ENCODE assay signal across 21 cellular contexts in genomic region chr2:169670215-169670651, GRCh38. TPM values are rescaled to one million over a fixed set of nuclear protein-coding genes. Genes with fewer than 3 reads are reported as not detected.
DNase-seq lines count a peak whose midpoint lies in the region; ATAC-seq, FAIRE-seq and TF ChIP-seq lines count a peak whose summit lies in the region.
"Had no signal": no experiment of that assay in that cellular context is flagged by ENCODE, and none has a peak within 500 bp of the region (broad histone marks: within the 10 kb centered on the region; RNA-seq: fewer than 3 reads in every experiment).

No MANE protein-coding gene starts in this region.

- BruUV-seq in HepG2 (replicated peaks; lab: Mats Ljungman, UMichigan) (no TSS peak), IMR-90 (replicated peaks; lab: Mats Ljungman, UMichigan) (no TSS peak)

- no peak for TF ChIP-seq POLR2A in HepG2 (IDR thresholded peaks at IDR 0.05; ENCODE audit: insufficient read depth in 1 of 2, low read depth in 2 of 2, low read length in 2 of 2)
- TF ChIP-seq POLR2A in right lobe of liver (IDR thresholded peaks at IDR 0.05), result no peak
- no peak for TF ChIP-seq POLR2A in IMR-90 (IDR thresholded peaks at IDR 0.05; ENCODE audit: low read depth, low read length)

- H3F3A ChIP-seq in GM23338 (replicated peaks; ENCODE audit: low read depth), result no peaks in the 10 kb centered on the region

- no peak overlapping the region for H2BK5ac ChIP-seq in IMR-90 (ENCODE audit: low read depth, low read length, poor library complexity, severe bottlenecking)

- CTCF ChIA-PET in HepG2 (lab: Yijun Ruan, JAX; ENCODE audit: low intra/inter-chr PET ratio, low total read pairs), result no interaction called here
- CTCF ChIA-PET in IMR-90 (lab: Yijun Ruan, JAX), result no interaction called here

- ATAC-seq in HepG2, result peak; percentile 37; the same call in 2 of the 3 replicates
- no peak for ATAC-seq in right lobe of liver
- ATAC-seq in IMR-90 (ENCODE audit: low read depth), result no peak; the same call in 1 of the 2 replicates
- no peak for ATAC-seq in HG03025 (IDR thresholded peaks at IDR 0.05; ENCODE audit: low FRiP score, unreplicated experiment)
- ATAC-seq in GM23338, result no peak
- ATAC-seq: A549, gastroesophageal sphincter had no signal

- H3K56ac ChIP-seq in IMR-90 (ENCODE audit: extremely low read depth, insufficient read depth, low read length), result no peak overlapping the region

- intact Hi-C loops in HepG2 (cut with micrococcal nuclease; ENCODE audit: unreplicated experiment) (no loop called here), right lobe of liver (cut with DNase I) (no loop called here), IMR-90 (cut with micrococcal nuclease) (no loop called here)

- H4K8ac ChIP-seq in IMR-90 (ENCODE audit: low read depth in 2 of 2, low read length in 2 of 2), result no peak overlapping the region

- H3K9me2 ChIP-seq in GM23338 (ENCODE audit: insufficient read depth), result no peaks in the 10 kb centered on the region

- H4K20me1 ChIP-seq in HepG2 (ENCODE audit: insufficient read depth, low read length) (no peaks in the 10 kb centered on the region), IMR-90 (ENCODE audit: insufficient read depth, low read length) (no peaks in the 10 kb centered on the region), GM23338 (replicated peaks; ENCODE audit: insufficient read depth) (no peaks in the 10 kb centered on the region)

- H2BK120ac ChIP-seq in IMR-90 (ENCODE audit: low read depth, low read length), result no peak overlapping the region

- H3K4me2 ChIP-seq in HepG2 (ENCODE audit: low read depth, low read length) (no peak overlapping the region), IMR-90 (ENCODE audit: low read depth, low read length) (no peak overlapping the region), GM23338 (no peak overlapping the region)
- H3K4me2 ChIP-seq: A549, KMS-11 had no signal

- no peak for FAIRE-seq in HepG2 (lab: Jason Lieb, UNC)
- no peak for FAIRE-seq in bronchial epithelial cell (lab: Jason Lieb, UNC)
- FAIRE-seq: A549 had no signal

- no peak overlapping the region for H3K18ac ChIP-seq in IMR-90 (ENCODE audit: low read depth, low read length)

- H3K9ac ChIP-seq in HepG2 (ENCODE audit: insufficient read depth, low read depth, low read length), result no peak overlapping the region
- no peak overlapping the region for H3K9ac ChIP-seq in IMR-90 (ENCODE audit: low read depth, low read length)
- H3K9ac ChIP-seq: KMS-11 had no signal

- no peaks in the 10 kb centered on the region for H3K27me3 Mint-ChIP-seq in GM23338 (ENCODE audit: insufficient read depth, low read depth, poor library complexity)
- H3K27me3 Mint-ChIP-seq: brain had no signal

- dilution Hi-C loops in IMR-90 (cut with HindIII; ENCODE audit: low sequenced_read_pairs, unreplicated experiment), result no loop called here

- no peaks in the 10 kb centered on the region for H3K9me3 Mint-ChIP-seq in GM23338
- H3K9me3 Mint-ChIP-seq: brain, nephron had no signal

- no peak overlapping the region for H2AFZ ChIP-seq in HepG2 (ENCODE audit: low read length)
- H2AFZ ChIP-seq in IMR-90 (replicated peaks; ENCODE audit: low read length, poor library complexity), result no peak overlapping the region
- no peak overlapping the region for H2AFZ ChIP-seq in GM23338

- DNase-seq in HepG2 (ENCODE audit: low spot score), result peak; percentile 38
- DNase-seq in right lobe of liver, result no peak
- peak; percentile 18 for DNase-seq in IMR-90
- DNase-seq in bronchial epithelial cell (ENCODE audit: low read depth), result peak; percentile 32
- DNase-seq in cortex of kidney (lab: John Stamatoyannopoulos, UW), result no peak
- DNase-seq in NCI-H146 (lab: John Stamatoyannopoulos, UW), result no peak
- no peak for DNase-seq in GM23338 (ENCODE audit: low spot score)
- DNase-seq: activated naive CD4-positive, alpha-beta T cell treated with Interleukin-2 at 50 U/mL for 16 hours; effector CD8-positive, alpha-beta T cell; GDM1; NCI-H1436; NCI-H446 treated with DMSO at 0.1 percent for 48 hours had no signal

- H3K23ac ChIP-seq in IMR-90 (ENCODE audit: low read depth, low read length), result no peak overlapping the region

- H3K36me3 ChIP-seq in HepG2 (replicated peaks in 1 of 2; ENCODE audit: control insufficient read depth in 1 of 2, insufficient read depth in 2 of 2, low read length in 2 of 2) (no peaks in the 10 kb centered on the region), right lobe of liver (no peaks in the 10 kb centered on the region), IMR-90 (ENCODE audit: control insufficient read depth, insufficient read depth, low read length) (no peaks in the 10 kb centered on the region), bronchial epithelial cell (ENCODE audit: control insufficient read depth, insufficient read depth, low read length) (no peaks in the 10 kb centered on the region), GM23338 (ENCODE audit: insufficient read depth) (no peaks in the 10 kb centered on the region)
- H3K36me3 ChIP-seq: gastroesophageal sphincter, thoracic aorta had no signal

- no peak overlapping the region for H4K5ac ChIP-seq in IMR-90 (ENCODE audit: low read depth, low read length)

- no peak overlapping the region for H2BK20ac ChIP-seq in IMR-90 (ENCODE audit: low read depth, low read length)

- H3K9me1 ChIP-seq in IMR-90 (ENCODE audit: insufficient read depth, low read length), result no peaks in the 10 kb centered on the region

- no peak overlapping the region for H4K91ac ChIP-seq in IMR-90 (ENCODE audit: insufficient read depth, low read depth, low read length)

- no peaks in the 10 kb centered on the region for H3K9me3 ChIP-seq in HepG2 (ENCODE audit: low read length)
- no peaks in the 10 kb centered on the region for H3K9me3 ChIP-seq in right lobe of liver
- no peaks in the 10 kb centered on the region for H3K9me3 ChIP-seq in IMR-90 (ENCODE audit: control insufficient read depth, insufficient read depth, low read length)
- H3K9me3 ChIP-seq: A549, gastroesophageal sphincter, thoracic aorta had no signal

- no peak overlapping the region for H2BK15ac ChIP-seq in IMR-90 (ENCODE audit: low read depth, low read length)

- no peak overlapping the region for H2AK9ac ChIP-seq in IMR-90 (replicated peaks; ENCODE audit: low read depth, low read length, poor library complexity)

- H3K79me2 ChIP-seq in HepG2 (ENCODE audit: insufficient read depth, low read length) (no peaks in the 10 kb centered on the region), GM23338 (replicated peaks; ENCODE audit: insufficient read depth) (no peaks in the 10 kb centered on the region)

- H3K4ac ChIP-seq in IMR-90 (ENCODE audit: low read depth, low read length), result no peak overlapping the region

- WGBS in HepG2 (ENCODE audit: low lambda C conversion rate), result 19% methylated on average over 2 of the region's 2 CpGs
- WGBS in right lobe of liver (ENCODE audit: insufficient coverage, low coverage, low lambda C conversion rate, missing lambda C conversion rate), result 91% methylated on average over 2 of the region's 2 CpGs
- WGBS in IMR-90 (ENCODE audit: extremely low coverage in 2 of 2, insufficient read length in 1 of 2), 2 experiments, result no CpG with 5 or more reads among the region's 2 CpGs

- in situ Hi-C loops in HepG2 (cut with HindIII; ENCODE audit: extremely low pct_ligation_motif_present, low pct_unique_long_range_greater_than_20kb), result loop anchor here (10.0 kb wide), 1 partner anchor 145 kb away; no protein-coding TSS in a partner anchor
- in situ Hi-C loops in IMR-90 (cut with MboI; ENCODE audit: low sequenced_read_pairs), result no loop called here

- H2AK5ac ChIP-seq in IMR-90 (ENCODE audit: low read depth, low read length), result no peak overlapping the region

- no peak overlapping the region for H3K27ac Mint-ChIP-seq in GM23338
- H3K27ac Mint-ChIP-seq: brain, nephron had no signal

- no peak overlapping the region for H3K4me3 Mint-ChIP-seq in GM23338
- H3K4me3 Mint-ChIP-seq: brain, nephron had no signal

- no peak for TF ChIP-seq CTCF in HepG2 (CRISPR knock-in tag; IDR thresholded peaks at IDR 0.05)
- TF ChIP-seq CTCF in right lobe of liver (IDR thresholded peaks at IDR 0.05), result no peak
- no peak for TF ChIP-seq CTCF in IMR-90 (conservative IDR thresholded peaks at IDR 0.05; ENCODE audit: low read depth, low read length)
- no peak for TF ChIP-seq CTCF in bronchial epithelial cell (IDR thresholded peaks at IDR 0.05; ENCODE audit: insufficient read depth, low read length, severe bottlenecking)
- no peak for TF ChIP-seq CTCF in GM23338 (conservative IDR thresholded peaks at IDR 0.05; ENCODE audit: low read depth in 2 of 2)

- no peak overlapping the region for H3K14ac ChIP-seq in IMR-90 (replicated peaks; ENCODE audit: low read depth, low read length)

- H3K4me3 ChIP-seq in HepG2 (replicated peaks in 1 of 3; ENCODE audit: insufficient read depth in 1 of 3, low read depth in 2 of 3, low read length in 3 of 3), result no peak overlapping the region
- H3K4me3 ChIP-seq in right lobe of liver, result no peak overlapping the region
- no peak overlapping the region for H3K4me3 ChIP-seq in IMR-90 (ENCODE audit: insufficient read depth, low read depth, low read length)
- H3K4me3 ChIP-seq in bronchial epithelial cell (ENCODE audit: low read depth, low read length), result no peak overlapping the region
- no peak overlapping the region for H3K4me3 ChIP-seq in GM23338
- H3K4me3 ChIP-seq: A549, gastroesophageal sphincter, lung, SK-N-MC, thoracic aorta had no signal

- no peaks in the 10 kb centered on the region for H3K27me3 ChIP-seq in HepG2 (ENCODE audit: control insufficient read depth in 1 of 2, insufficient read depth in 2 of 2, low read length in 2 of 2)
- no peaks in the 10 kb centered on the region for H3K27me3 ChIP-seq in right lobe of liver
- peaks cover 4% of the 10 kb centered on the region; the same call in 1 of the 2 replicates for H3K27me3 ChIP-seq in IMR-90 (ENCODE audit: control insufficient read depth, insufficient read depth, low read length)
- no peaks in the 10 kb centered on the region for H3K27me3 ChIP-seq in bronchial epithelial cell (ENCODE audit: control insufficient read depth, insufficient read depth, low read length)
- H3K27me3 ChIP-seq in GM23338 (ENCODE audit: insufficient read depth), result no peaks in the 10 kb centered on the region
- H3K27me3 ChIP-seq: gastroesophageal sphincter had no signal

- POLR2A ChIA-PET in HepG2 (lab: Yijun Ruan, JAX) (no interaction called here), IMR-90 (lab: Charles Lee; ENCODE audit: unreplicated experiment) (no interaction called here)

- H3K4me1 Mint-ChIP-seq in GM23338, result peaks cover 3% of the 10 kb centered on the region; the same call in 2 of the 3 replicates
- H3K4me1 Mint-ChIP-seq: brain, nephron had no signal

- no peaks in the 10 kb centered on the region for H3K79me1 ChIP-seq in IMR-90 (ENCODE audit: low read depth in 1 of 2, low read length in 2 of 2)

- TF ChIP-seq EP300 in HepG2 (IDR thresholded peaks at IDR 0.05; ENCODE audit: low read depth in 2 of 2, low read length in 2 of 2) (no peak), HepG2 (CRISPR knock-in tag; IDR thresholded peaks at IDR 0.05; ENCODE audit: borderline replicate concordance) (no peak)

- TF ChIP-seq RAD21 in HepG2 (CRISPR knock-in tag; IDR thresholded peaks at IDR 0.05) (no peak), IMR-90 (IDR thresholded peaks at IDR 0.05; ENCODE audit: low read length) (no peak)

- H3K27ac ChIP-seq in HepG2 (ENCODE audit: extremely low read length, insufficient read depth, low read length) (no peak overlapping the region), right lobe of liver (no peak overlapping the region), IMR-90 (ENCODE audit: insufficient read depth, low read length) (no peak overlapping the region), GM23338 (ENCODE audit: low read depth) (no peak overlapping the region)
- H3K27ac ChIP-seq: A549, gastroesophageal sphincter, KMS-11, SK-N-MC, thoracic aorta had no signal

- H3K4me1 ChIP-seq in HepG2 (ENCODE audit: insufficient read depth, low read length), result peaks cover 4% of the 10 kb centered on the region; the same call in 1 of the 2 replicates
- H3K4me1 ChIP-seq in right lobe of liver, result no peaks in the 10 kb centered on the region
- H3K4me1 ChIP-seq in IMR-90 (ENCODE audit: control insufficient read depth, insufficient read depth, low read length), result no peaks in the 10 kb centered on the region
- no peaks in the 10 kb centered on the region for H3K4me1 ChIP-seq in GM23338 (ENCODE audit: insufficient read depth)
- H3K4me1 ChIP-seq: A549, gastroesophageal sphincter had no signal

- no peaks in the 10 kb centered on the region for H3K36me3 Mint-ChIP-seq in GM23338 (ENCODE audit: low read depth)
- H3K36me3 Mint-ChIP-seq: brain had no signal

RNA-seq across cellular contexts. Expression of gene CFAP210, which starts 24.0 kb away (rescaled TPM):
- total RNA-seq in HepG2 (2016; rRNA removed; fragmentation: Illumina TruSeq; extraction: Trizol), result 0.14 and 0.18 TPM in 2 replicates
- 0.35 TPM in 1 of 2 replicates, not detected in the other for total RNA-seq in HepG2 (2016; cell fraction: cytosol; rRNA removed; fragmentation: Illumina TruSeq; extraction: Trizol; ENCODE audit: low read depth)
- total RNA-seq in HepG2 (2016; cell fraction: insoluble cytoplasmic fraction; rRNA removed; fragmentation: Illumina TruSeq; extraction: Trizol), result 0.07 TPM in 1 of 2 replicates, not detected in the other
- total RNA-seq in HepG2 (2016; cell fraction: membrane; rRNA removed; fragmentation: Illumina TruSeq; extraction: Trizol), result not detected in 2 replicates
- not detected in 2 replicates for total RNA-seq in HepG2 (2016; cell fraction: nucleus; rRNA removed; fragmentation: Illumina TruSeq; extraction: Trizol)
- polyA plus RNA-seq in HepG2 (2011; rRNA removed), result not detected in 2 replicates
- polyA plus RNA-seq in HepG2 (2011; cell fraction: cytosol; rRNA removed), result not detected in 2 replicates
- not detected in 2 replicates for polyA plus RNA-seq in HepG2 (2011; cell fraction: nucleus; rRNA removed)
- polyA plus RNA-seq in HepG2 (2012), result not detected in 2 replicates
- polyA plus RNA-seq in HepG2 (2016; cell fraction: cytosol; fragmentation: Illumina TruSeq; extraction: Trizol; ENCODE audit: low read depth), result not detected in 2 replicates
- polyA plus RNA-seq in HepG2 (2016; cell fraction: insoluble cytoplasmic fraction; fragmentation: Illumina TruSeq; extraction: Trizol; ENCODE audit: low read depth), result not detected in 2 replicates
- polyA plus RNA-seq in HepG2 (2016; cell fraction: membrane; fragmentation: Illumina TruSeq; extraction: Trizol; ENCODE audit: low read depth), result not detected in 2 replicates
- not detected in 2 replicates for polyA plus RNA-seq in HepG2 (2016; cell fraction: nucleus; fragmentation: Illumina TruSeq; extraction: Trizol; ENCODE audit: insufficient read depth, low read depth)
- not detected in 2 replicates for polyA minus RNA-seq in HepG2 (2011; rRNA and poly(A)+ RNA removed; ENCODE audit: low replicate concordance)
- not detected in 2 replicates for polyA minus RNA-seq in HepG2 (2011; cell fraction: cytosol; rRNA and poly(A)+ RNA removed)
- polyA minus RNA-seq in HepG2 (2011; cell fraction: nucleus; rRNA and poly(A)+ RNA removed), result not detected in 2 replicates
- total RNA-seq in right lobe of liver, result under 1 TPM in 1 of 6 experiments, not detected in 5; 0.86 TPM
- total RNA-seq in IMR-90 (2012; rRNA removed), result not detected in 2 replicates
- polyA plus RNA-seq in IMR-90 (2012; rRNA removed), result not detected in 2 replicates
- not detected in 2 replicates for polyA plus RNA-seq in IMR-90 (2012; cell fraction: cytosol; rRNA removed)
- polyA plus RNA-seq in IMR-90 (2012; cell fraction: nucleus; rRNA removed; ENCODE audit: low replicate concordance), result not detected in 2 replicates
- total RNA-seq in bronchial epithelial cell, result not detected in 2 replicates
- total RNA-seq in GM23338 (2014; rRNA removed; shearing (Covaris generic)), result 0.08 TPM in 1 of 2 replicates, not detected in the other
- 2.9 and 3.7 TPM in 2 replicates for polyA plus RNA-seq in GM23338 (2016; fragmentation: Nextera tagmentation; extraction: Ambion mirVana)
- total RNA-seq: gastroesophageal sphincter, thoracic aorta had no signal

RNA-seq across cellular contexts. Expression of gene PHOSPHO2, which starts 24.0 kb away (rescaled TPM):
- total RNA-seq in HepG2 (2016; rRNA removed; fragmentation: Illumina TruSeq; extraction: Trizol), result 11.4 and 14.6 TPM in 2 replicates
- total RNA-seq in HepG2 (2016; cell fraction: cytosol; rRNA removed; fragmentation: Illumina TruSeq; extraction: Trizol; ENCODE audit: low read depth), result 3.4 and 4.3 TPM in 2 replicates
- total RNA-seq in HepG2 (2016; cell fraction: insoluble cytoplasmic fraction; rRNA removed; fragmentation: Illumina TruSeq; extraction: Trizol), result 10.8 and 13.8 TPM in 2 replicates
- total RNA-seq in HepG2 (2016; cell fraction: membrane; rRNA removed; fragmentation: Illumina TruSeq; extraction: Trizol), result 7.5 and 11.0 TPM in 2 replicates
- total RNA-seq in HepG2 (2016; cell fraction: nucleus; rRNA removed; fragmentation: Illumina TruSeq; extraction: Trizol), result 24.5 and 26.6 TPM in 2 replicates
- 4.8 and 6.1 TPM in 2 replicates for polyA plus RNA-seq in HepG2 (2011; rRNA removed)
- polyA plus RNA-seq in HepG2 (2011; cell fraction: cytosol; rRNA removed), result 2.0 and 2.6 TPM in 2 replicates
- polyA plus RNA-seq in HepG2 (2011; cell fraction: nucleus; rRNA removed), result 5.9 and 7.6 TPM in 2 replicates
- 8.5 and 13.0 TPM in 2 replicates for polyA plus RNA-seq in HepG2 (2012)
- polyA plus RNA-seq in HepG2 (2016; cell fraction: cytosol; fragmentation: Illumina TruSeq; extraction: Trizol; ENCODE audit: low read depth), result 7.1 and 9.6 TPM in 2 replicates
- 12.8 and 16.8 TPM in 2 replicates for polyA plus RNA-seq in HepG2 (2016; cell fraction: insoluble cytoplasmic fraction; fragmentation: Illumina TruSeq; extraction: Trizol; ENCODE audit: low read depth)
- 9.5 and 11.4 TPM in 2 replicates for polyA plus RNA-seq in HepG2 (2016; cell fraction: membrane; fragmentation: Illumina TruSeq; extraction: Trizol; ENCODE audit: low read depth)
- 16.2 and 18.6 TPM in 2 replicates for polyA plus RNA-seq in HepG2 (2016; cell fraction: nucleus; fragmentation: Illumina TruSeq; extraction: Trizol; ENCODE audit: insufficient read depth, low read depth)
- polyA minus RNA-seq in HepG2 (2011; rRNA and poly(A)+ RNA removed; ENCODE audit: low replicate concordance), result 0.30 and 0.96 TPM in 2 replicates
- 3.1 and 3.5 TPM in 2 replicates for polyA minus RNA-seq in HepG2 (2011; cell fraction: cytosol; rRNA and poly(A)+ RNA removed)
- polyA minus RNA-seq in HepG2 (2011; cell fraction: nucleus; rRNA and poly(A)+ RNA removed), result 28.7 and 32.4 TPM in 2 replicates
- total RNA-seq in right lobe of liver, result 1 to 10 TPM; 1.8 to 5.6 (median 2.8) TPM
- total RNA-seq in IMR-90 (2012; rRNA removed), result 0.54 and 0.56 TPM in 2 replicates
- 0.46 and 0.48 TPM in 2 replicates for polyA plus RNA-seq in IMR-90 (2012; rRNA removed)
- polyA plus RNA-seq in IMR-90 (2012; cell fraction: cytosol; rRNA removed), result 0.14 and 0.23 TPM in 2 replicates
- 0.32 and 0.94 TPM in 2 replicates for polyA plus RNA-seq in IMR-90 (2012; cell fraction: nucleus; rRNA removed; ENCODE audit: low replicate concordance)
- total RNA-seq in bronchial epithelial cell, result 2.4 and 4.0 TPM in 2 replicates
- 8.3 and 12.2 TPM in 2 replicates for total RNA-seq in GM23338 (2014; rRNA removed; shearing (Covaris generic))
- polyA plus RNA-seq in GM23338 (2016; fragmentation: Nextera tagmentation; extraction: Ambion mirVana), result 6.6 and 8.7 TPM in 2 replicates

Comparison
In these comparisons a context has a peak if more than half of its experiments do, and no peak if none do; other contexts are left out.
1. DNase-seq: peak in HepG2 (single experiment), IMR-90 (single experiment) and bronchial epithelial cell (single experiment); none in right lobe of liver (0 of 3), cortex of kidney (single experiment), NCI-H146 (single experiment) and GM23338 (single experiment).